In the genomic region with DNA sequence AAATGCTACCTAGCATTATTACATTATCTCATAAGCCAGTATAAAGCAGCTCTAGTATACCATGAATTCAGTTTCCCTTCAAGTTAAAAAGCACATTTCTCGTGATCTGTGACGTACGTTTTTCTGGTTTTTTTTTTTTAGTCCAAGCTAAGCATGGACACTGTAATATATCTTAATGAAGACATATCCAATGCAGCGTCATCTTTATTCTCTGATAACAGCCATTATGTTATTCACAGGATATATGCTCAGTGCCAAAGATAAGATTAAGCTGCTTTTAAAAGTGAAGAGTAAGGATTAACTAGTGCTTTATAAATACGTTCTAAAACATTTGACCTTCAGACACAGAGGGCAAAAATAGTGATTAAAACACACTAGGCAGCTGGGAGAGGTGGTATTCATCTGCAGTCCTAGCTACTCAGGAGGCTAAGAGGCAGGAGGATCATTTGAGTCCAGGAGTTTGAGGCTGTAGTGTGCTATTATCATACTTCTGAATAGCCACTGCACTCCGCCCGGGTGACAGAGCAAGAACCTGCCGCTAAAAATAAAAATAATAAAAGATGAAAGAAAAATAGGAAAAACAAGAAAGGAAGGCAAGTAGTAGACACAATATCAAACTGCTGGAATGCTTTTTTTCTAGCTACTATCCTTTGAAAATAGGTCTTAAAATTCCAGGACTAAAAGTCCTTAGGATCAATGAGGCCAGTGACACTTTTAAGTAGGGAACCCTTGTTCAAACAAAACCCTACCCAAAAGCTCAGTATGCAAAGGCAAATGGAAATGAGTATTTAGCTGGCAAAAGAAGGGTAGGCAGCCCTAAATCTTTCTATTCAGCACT, we compare ENCODE assay signal across 9 cellular contexts. TPM values are rescaled to one million over a fixed set of nuclear protein-coding genes. Genes with fewer than 3 reads are reported as not detected.
DNase-seq lines count a peak whose midpoint lies in the region; ATAC-seq and TF ChIP-seq lines count a peak whose summit lies in the region.
"Had no signal": no experiment of that assay in that cellular context is flagged by ENCODE, and none has a peak within 500 bp of the region (broad histone marks: within the 10 kb centered on the region; RNA-seq: fewer than 3 reads in every experiment).

No MANE protein-coding gene starts in this region.

- intact Hi-C loops in naive thymus-derived CD4-positive, alpha-beta T cell (cut with micrococcal nuclease) = loop anchor here (1.0 to 10.0 kb wide), 2 partner anchors 7 to 49 kb away; no protein-coding TSS in a partner anchor

- H3K27ac Mint-ChIP-seq in activated naive CD4-positive, alpha-beta T cell treated with anti-CD3 and anti-CD28 coated beads, Interleukin-2, amount 50 U/mL, for 24 hours = peak overlapping the region; percentile 5
- H3K27ac Mint-ChIP-seq in activated naive CD4-positive, alpha-beta T cell treated with anti-CD3 and anti-CD28 coated beads, Interleukin-2, amount 10 ng/mL, durations not matched to agents 7 days and 5 days = no peak overlapping the region
- H3K27ac Mint-ChIP-seq in endodermal cell (peak overlapping the region; percentile 28), type B pancreatic cell (peak overlapping the region; percentile 26)
- peak overlapping the region in 7 of 9 donors; percentile 5 to 67 (median 14) for H3K27ac Mint-ChIP-seq in naive thymus-derived CD4-positive, alpha-beta T cell

- H3K27ac ChIP-seq in endodermal cell (ENCODE audit: low read depth, low read length) = no peak overlapping the region
- no peak overlapping the region for H3K27ac ChIP-seq in naive thymus-derived CD4-positive, alpha-beta T cell (ENCODE audit: low read depth, low read length)

- H3K9me3 Mint-ChIP-seq in activated naive CD4-positive, alpha-beta T cell treated with anti-CD3 and anti-CD28 coated beads, Interleukin-2, amount 50 U/mL, for 24 hours = no peaks in the 10 kb centered on the region
- H3K9me3 Mint-ChIP-seq in activated naive CD4-positive, alpha-beta T cell treated with anti-CD3 and anti-CD28 coated beads, Interleukin-2, amount 10 ng/mL, durations not matched to agents 7 days and 5 days = no peaks in the 10 kb centered on the region
- H3K9me3 Mint-ChIP-seq in endodermal cell = no peaks in the 10 kb centered on the region
- H3K9me3 Mint-ChIP-seq in naive thymus-derived CD4-positive, alpha-beta T cell = no peaks in the 10 kb centered on the region
- H3K9me3 Mint-ChIP-seq in type B pancreatic cell = no peaks in the 10 kb centered on the region

- peaks cover 16% of the 10 kb centered on the region for H3K36me3 Mint-ChIP-seq in activated naive CD4-positive, alpha-beta T cell treated with anti-CD3 and anti-CD28 coated beads, Interleukin-2, amount 50 U/mL, for 24 hours
- H3K36me3 Mint-ChIP-seq in activated naive CD4-positive, alpha-beta T cell treated with anti-CD3 and anti-CD28 coated beads, Interleukin-2, amount 10 ng/mL, durations not matched to agents 7 days and 5 days = peaks cover 39% of the 10 kb centered on the region
- H3K36me3 Mint-ChIP-seq in endodermal cell (ENCODE audit: low read depth) (peaks cover 59% of the 10 kb centered on the region), type B pancreatic cell (peaks cover 42% of the 10 kb centered on the region)
- peaks cover 0 to 44% (median 28%) of the 10 kb centered on the region in 5 donors for H3K36me3 Mint-ChIP-seq in naive thymus-derived CD4-positive, alpha-beta T cell

- no peaks in the 10 kb centered on the region for H3K27me3 ChIP-seq in endodermal cell (ENCODE audit: control insufficient read depth, insufficient read depth, low read length, poor library complexity, severe bottlenecking)
- no peaks in the 10 kb centered on the region for H3K27me3 ChIP-seq in naive thymus-derived CD4-positive, alpha-beta T cell (ENCODE audit: control insufficient read depth in 2 of 2, insufficient read depth in 2 of 2, low read length in 2 of 2)

- H3K9me3 ChIP-seq in endodermal cell (ENCODE audit: control insufficient read depth, low read length) = no peaks in the 10 kb centered on the region
- H3K9me3 ChIP-seq in naive thymus-derived CD4-positive, alpha-beta T cell (ENCODE audit: control insufficient read depth in 2 of 3, low read length in 3 of 3) = no peaks in the 10 kb centered on the region

- H3K4me3 Mint-ChIP-seq in activated naive CD4-positive, alpha-beta T cell treated with anti-CD3 and anti-CD28 coated beads, Interleukin-2, amount 50 U/mL, for 24 hours = peak overlapping the region; percentile 1
- no peak overlapping the region for H3K4me3 Mint-ChIP-seq in activated naive CD4-positive, alpha-beta T cell treated with anti-CD3 and anti-CD28 coated beads, Interleukin-2, amount 10 ng/mL, durations not matched to agents 7 days and 5 days
- no peak overlapping the region for H3K4me3 Mint-ChIP-seq in endodermal cell
- H3K4me3 Mint-ChIP-seq in naive thymus-derived CD4-positive, alpha-beta T cell = peak overlapping the region in 9 of 10 donors; percentile 19 to 97 (median 41)
- peak overlapping the region; percentile 0 for H3K4me3 Mint-ChIP-seq in type B pancreatic cell

- no peak overlapping the region for H3K4me3 ChIP-seq in endodermal cell (ENCODE audit: low read length)
- H3K4me3 ChIP-seq in naive thymus-derived CD4-positive, alpha-beta T cell (ENCODE audit: low read length) = no peak overlapping the region

- POLR2A ChIA-PET in naive thymus-derived CD4-positive, alpha-beta T cell (lab: Charles Lee) = interaction anchor here (2.3 kb wide), 1 partner anchor 25 kb away, joined by 5 read pairs; no protein-coding TSS in a partner anchor

- peaks cover 10% of the 10 kb centered on the region for H3K4me1 ChIP-seq in endodermal cell (ENCODE audit: control insufficient read depth, insufficient read depth, low read length)
- H3K4me1 ChIP-seq in naive thymus-derived CD4-positive, alpha-beta T cell (ENCODE audit: control insufficient read depth in 2 of 2, insufficient read depth in 2 of 2, low read length in 2 of 2) = peaks cover 41 to 47% of the 10 kb centered on the region in 2 donors

- no peak for TF ChIP-seq CTCF in endodermal cell (conservative IDR thresholded peaks at IDR 0.05)
- no peak for TF ChIP-seq CTCF in type B pancreatic cell (conservative IDR thresholded peaks at IDR 0.05)

- CTCF ChIA-PET in activated naive CD4-positive, alpha-beta T cell treated with anti-CD3 and anti-CD28 coated beads, Interleukin-2, amount 10 ng/mL, durations not matched to agents 7 days and 5 days (lab: Charles Lee) = interaction anchor here (0.6 to 1.5 kb wide), 7 partner anchors 19 to 212 kb away, joined by 3 to 7 read pairs (median 3); no protein-coding TSS in a partner anchor
- CTCF ChIA-PET in naive thymus-derived CD4-positive, alpha-beta T cell (lab: Charles Lee) = no interaction called here

- H3K9ac ChIP-seq in endodermal cell (ENCODE audit: extremely low read depth, low read length, poor library complexity, severe bottlenecking) = no peak overlapping the region

- no peak for DNase-seq in activated naive CD4-positive, alpha-beta T cell treated with anti-CD3 and anti-CD28 coated beads, Interleukin-2, amount 10 ng/mL, durations not matched to agents 7 days and 5 days
- no peak for DNase-seq in endodermal cell
- DNase-seq in naive thymus-derived CD4-positive, alpha-beta T cell = no peak
- no peak for DNase-seq in type B pancreatic cell (ENCODE audit: extremely low spot score, unreplicated experiment)
- no peak for DNase-seq in retina
- DNase-seq: NCI-H146 had no signal

- no peak for ATAC-seq in naive thymus-derived CD4-positive, alpha-beta T cell
- ATAC-seq in GM18873 (IDR thresholded peaks at IDR 0.05; ENCODE audit: low FRiP score, unreplicated experiment) (no peak), HG02798 (IDR thresholded peaks at IDR 0.05; ENCODE audit: poor library complexity, unreplicated experiment) (no peak)

- H3K36me3 ChIP-seq in endodermal cell (ENCODE audit: control insufficient read depth, insufficient read depth, low read length) = peaks cover 80% of the 10 kb centered on the region
- H3K36me3 ChIP-seq in naive thymus-derived CD4-positive, alpha-beta T cell (ENCODE audit: control insufficient read depth in 2 of 3, insufficient read depth in 3 of 3, low read length in 3 of 3) = peaks cover 0 to 15% (median 11%) of the 10 kb centered on the region in 3 experiments

- 94 to 96% methylated on average over 7 to 8 of the region's 8 CpGs for WGBS in endodermal cell (ENCODE audit: insufficient coverage in 1 of 2, insufficient read length in 1 of 2), 2 experiments

- no peaks in the 10 kb centered on the region for H3K27me3 Mint-ChIP-seq in activated naive CD4-positive, alpha-beta T cell treated with anti-CD3 and anti-CD28 coated beads, Interleukin-2, amount 50 U/mL, for 24 hours
- no peaks in the 10 kb centered on the region for H3K27me3 Mint-ChIP-seq in activated naive CD4-positive, alpha-beta T cell treated with anti-CD3 and anti-CD28 coated beads, Interleukin-2, amount 10 ng/mL, durations not matched to agents 7 days and 5 days
- H3K27me3 Mint-ChIP-seq in endodermal cell (ENCODE audit: insufficient read depth) (no peaks in the 10 kb centered on the region), type B pancreatic cell (no peaks in the 10 kb centered on the region)
- H3K27me3 Mint-ChIP-seq in naive thymus-derived CD4-positive, alpha-beta T cell = no peaks in the 10 kb centered on the region

- peaks cover 73% of the 10 kb centered on the region for H3K4me1 Mint-ChIP-seq in activated naive CD4-positive, alpha-beta T cell treated with anti-CD3 and anti-CD28 coated beads, Interleukin-2, amount 50 U/mL, for 24 hours
- H3K4me1 Mint-ChIP-seq in activated naive CD4-positive, alpha-beta T cell treated with anti-CD3 and anti-CD28 coated beads, Interleukin-2, amount 10 ng/mL, durations not matched to agents 7 days and 5 days = peaks cover 54% of the 10 kb centered on the region
- H3K4me1 Mint-ChIP-seq in endodermal cell (peaks cover 20% of the 10 kb centered on the region), type B pancreatic cell (ENCODE audit: unreplicated experiment) (peaks cover 26% of the 10 kb centered on the region)
- peaks cover 38 to 86% (median 75%) of the 10 kb centered on the region in 7 donors for H3K4me1 Mint-ChIP-seq in naive thymus-derived CD4-positive, alpha-beta T cell

RNA-seq across cellular contexts. Expression of a gene that starts 7.7 kb away (rescaled TPM):
- total RNA-seq in endodermal cell = 100 to 1,000 TPM; 198 to 214 TPM
- 175 TPM for polyA plus RNA-seq in endodermal cell (2013, experiment 1 of 2)
- polyA plus RNA-seq in endodermal cell (2013, experiment 2 of 2) = 176 TPM
- total RNA-seq in naive thymus-derived CD4-positive, alpha-beta T cell = 100 to 1,000 TPM; 168 to 217 (median 181) TPM
- 100 to 1,000 TPM; 146 to 164 TPM for polyA plus RNA-seq in naive thymus-derived CD4-positive, alpha-beta T cell
- total RNA-seq in type B pancreatic cell (ENCODE audit: low replicate concordance) = 224 and 294 TPM in 2 replicates

RNA-seq across cellular contexts. Expression of a gene that starts 37.7 kb away (rescaled TPM):
- total RNA-seq in endodermal cell (under 1 TPM; 0.57 to 0.93 TPM), type B pancreatic cell (ENCODE audit: low replicate concordance) (7.1 and 16.8 TPM in 2 replicates)
- 0.68 TPM for polyA plus RNA-seq in endodermal cell (2013, experiment 1 of 2)
- polyA plus RNA-seq in endodermal cell (2013, experiment 2 of 2) = 0.79 TPM
- total RNA-seq in naive thymus-derived CD4-positive, alpha-beta T cell = 1 to 10 TPM in 1 of 5 experiments, under 1 TPM in 3, not detected in 1; 0.43 to 1.8 (median 0.80) TPM
- under 1 TPM; 0.46 to 0.47 TPM for polyA plus RNA-seq in naive thymus-derived CD4-positive, alpha-beta T cell

Comparison
In these comparisons a context has a peak if more than half of its experiments do, and no peak if none do; other contexts are left out.
1. H3K4me3 Mint-ChIP-seq: peak in activated naive CD4-positive, alpha-beta T cell treated with anti-CD3 and anti-CD28 coated beads, Interleukin-2, amount 50 U/mL, for 24 hours (single experiment), naive thymus-derived CD4-positive, alpha-beta T cell (9 of 10) and type B pancreatic cell (single experiment); none in activated naive CD4-positive, alpha-beta T cell treated with anti-CD3 and anti-CD28 coated beads, Interleukin-2, amount 10 ng/mL, durations not matched to agents 7 days and 5 days (single experiment) and endodermal cell (single experiment).